36 cellular contexts compared by ENCODE assay signal in genomic region chr5:135822959-135823358, GRCh38. TPM values are rescaled to one million over a fixed set of nuclear protein-coding genes. Genes with fewer than 3 reads are reported as not detected.
"Had no signal": no experiment of that assay in that cellular context is flagged by ENCODE, and none has a peak within 500 bp of the region (broad histone marks: within the 10 kb centered on the region; RNA-seq: fewer than 3 reads in every experiment).

No MANE protein-coding gene starts in this region.

- H3K27me3 ChIP-seq: ascending aorta, breast epithelium, cardiac muscle cell, gastroesophageal sphincter had no signal

- ATAC-seq: activated CD4-positive, alpha-beta T cell treated with anti-CD3 and anti-CD28 coated beads for 36 hours; activated CD8-positive, alpha-beta memory T cell treated with anti-CD3 and anti-CD28 coated beads, Interleukin-2, amount 10 ng/mL, durations not matched to agents 7 days and 5 days; activated CD8-positive, alpha-beta T cell treated with anti-CD3 and anti-CD28 coated beads, Interleukin-2, amount 10 ng/mL, durations not matched to agents 7 days and 5 days; activated naive CD4-positive, alpha-beta T cell treated with anti-CD3 and anti-CD28 coated beads, Interleukin-2, amount 50 U/mL, for 72 hours; effector memory CD8-positive, alpha-beta T cell; gastroesophageal sphincter had no signal

- H3K9me3 ChIP-seq: ascending aorta, breast epithelium, esophagus squamous epithelium, gastroesophageal sphincter had no signal

- H3K4me3 ChIP-seq: ascending aorta, breast epithelium, cardiac muscle cell, esophagus squamous epithelium, gastroesophageal sphincter had no signal

- H3K27ac ChIP-seq: ascending aorta, breast epithelium, cardiac muscle cell, epithelial cell of prostate, esophagus squamous epithelium, gastroesophageal sphincter had no signal

- H3K36me3 ChIP-seq: ascending aorta, breast epithelium, cardiac muscle cell, esophagus squamous epithelium, gastroesophageal sphincter had no signal

- DNase-seq: activated CD4-positive, alpha-beta memory T cell treated with anti-CD3 and anti-CD28 coated beads for 36 hours; activated CD4-positive, alpha-beta T cell treated with anti-CD3 and anti-CD28 coated beads for 36 hours; activated CD4-positive, alpha-beta T cell treated with anti-CD3 and anti-CD28 coated beads, Interleukin-2, amount 10 ng/mL, durations not matched to agents 24 days and 14 days; activated CD4-positive, CD25-positive, alpha-beta regulatory T cell; activated CD4-positive, CD25-positive, alpha-beta regulatory T cell treated with anti-CD3 and anti-CD28 coated beads, Interleukin-2, amount 50 U/mL, for 72 hours; activated CD8-positive, alpha-beta memory T cell treated with anti-CD3 and anti-CD28 coated beads, Interleukin-2, amount 50 U/mL, for 4 hours; activated naive CD4-positive, alpha-beta T cell treated with anti-CD3 and anti-CD28 coated beads, Interleukin-2, amount 10 ng/mL, durations not matched to agents 7 days and 5 days; activated naive CD8-positive, alpha-beta T cell treated with anti-CD3 and anti-CD28 coated beads, Interleukin-2, amount 10 ng/mL, durations not matched to agents 7 days and 5 days; activated T-cell treated with anti-CD3 and anti-CD28 coated beads, Interleukin-2, amount 50 U/mL, for 1 hour; activated T-cell treated with anti-CD3 and anti-CD28 coated beads, Interleukin-2, amount 50 U/mL, for 48 hours; central memory CD4-positive, alpha-beta T cell; cerebellar nuclear complex; cortex of kidney; dermis blood vessel endothelial cell; effector CD4-positive, alpha-beta T cell; effector memory CD8-positive, alpha-beta T cell; esophagus squamous epithelium; foreskin melanocyte; T-helper 2 cell had no signal

- FAIRE-seq: endometrium, endothelial cell of umbilical vein had no signal

- H3K4me1 ChIP-seq: ascending aorta, breast epithelium, gastroesophageal sphincter had no signal

RNA-seq across cellular contexts. Expression of gene SLC25A48, which starts 11.5 kb away (rescaled TPM):
- total RNA-seq: activated CD4-positive, alpha-beta memory T cell treated with anti-CD3 and anti-CD28 coated beads for 36 hours; activated CD4-positive, alpha-beta T cell treated with anti-CD3 and anti-CD28 coated beads for 36 hours; activated CD4-positive, alpha-beta T cell treated with anti-CD3 and anti-CD28 coated beads, Interleukin-2, amount 10 ng/mL, durations not matched to agents 24 days and 14 days; activated CD8-positive, alpha-beta memory T cell treated with anti-CD3 and anti-CD28 coated beads for 36 hours; activated CD8-positive, alpha-beta memory T cell treated with anti-CD3 and anti-CD28 coated beads, Interleukin-2, amount 10 ng/mL, durations not matched to agents 7 days and 5 days; activated CD8-positive, alpha-beta T cell treated with anti-CD3 and anti-CD28 coated beads, Interleukin-2, amount 10 ng/mL, durations not matched to agents 7 days and 5 days; activated naive CD4-positive, alpha-beta T cell treated with anti-CD3 and anti-CD28 coated beads, Interleukin-2, amount 50 U/mL, for 72 hours; activated naive CD8-positive, alpha-beta T cell treated with anti-CD3 and anti-CD28 coated beads, Interleukin-2, amount 10 ng/mL, durations not matched to agents 7 days and 5 days; activated T-helper 1 cell treated with anti-CD3 and anti-CD28 coated beads, Interleukin-12 subunit alpha, Interleukin-12 subunit beta, Interleukin-2, Interleukin-4 antibody, amounts not matched to agents 30 ng/mL and 10 ng/mL and 1 ng/mL, durations not matched to agents 14 hours and 24 hours and 36 hours; activated T-helper 2 cell treated with anti-CD3 and anti-CD28 coated beads, Interferon-gamma antibody, Interleukin-2, Interleukin-4, amounts not matched to agents 10 μg/mL and 5 μg/mL and 100 μg/mL, durations not matched to agents 14 hours and 24 hours and 36 hours; ascending aorta; dermis blood vessel endothelial cell; endothelial cell of umbilical vein; fibroblast of lung; fibroblast of villous mesenchyme; glomerular endothelial cell; T-helper 1 cell treated with Interleukin-12 subunit alpha and Interleukin-12 subunit beta and Interleukin-4 antibody, amounts not matched to agents 30 ng/mL and 1 ng/mL, for 36 hours had no signal
- polyA plus RNA-seq: endothelial cell of umbilical vein, fibroblast of lung had no signal
